ENCODE assay signal across 1 cellular context in the genomic region with DNA sequence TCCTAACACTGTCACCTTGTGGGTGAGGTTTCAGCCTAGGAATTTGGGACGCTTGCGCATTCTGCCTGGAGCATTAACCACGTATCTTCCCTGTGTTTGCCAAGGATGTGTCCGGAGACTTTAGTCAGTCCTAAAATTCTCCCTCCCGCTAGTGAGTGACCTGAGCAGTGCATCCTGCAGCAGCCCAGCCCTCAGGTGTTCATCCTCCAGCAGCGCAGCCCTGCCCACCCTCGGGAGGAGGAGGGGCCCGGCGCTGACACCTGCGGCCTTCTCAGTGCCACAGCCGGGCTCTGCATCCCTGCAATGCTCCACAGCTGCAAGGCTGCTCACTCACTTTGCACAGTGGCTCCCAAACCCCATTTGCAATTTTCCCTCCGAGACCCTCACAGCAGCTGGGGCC.
A peak's percentile ranks its signal among the peaks of the same experiment; 100 is the strongest.
TF ChIP-seq lines count a peak whose summit lies in the region.

No MANE protein-coding gene starts in this region.

TF ChIP-seq in HepG2, 621 proteins besides CTCF, POLR2A, EP300 and RAD21 (continued from another document):
- TF ChIP-seq, protein P1, sequence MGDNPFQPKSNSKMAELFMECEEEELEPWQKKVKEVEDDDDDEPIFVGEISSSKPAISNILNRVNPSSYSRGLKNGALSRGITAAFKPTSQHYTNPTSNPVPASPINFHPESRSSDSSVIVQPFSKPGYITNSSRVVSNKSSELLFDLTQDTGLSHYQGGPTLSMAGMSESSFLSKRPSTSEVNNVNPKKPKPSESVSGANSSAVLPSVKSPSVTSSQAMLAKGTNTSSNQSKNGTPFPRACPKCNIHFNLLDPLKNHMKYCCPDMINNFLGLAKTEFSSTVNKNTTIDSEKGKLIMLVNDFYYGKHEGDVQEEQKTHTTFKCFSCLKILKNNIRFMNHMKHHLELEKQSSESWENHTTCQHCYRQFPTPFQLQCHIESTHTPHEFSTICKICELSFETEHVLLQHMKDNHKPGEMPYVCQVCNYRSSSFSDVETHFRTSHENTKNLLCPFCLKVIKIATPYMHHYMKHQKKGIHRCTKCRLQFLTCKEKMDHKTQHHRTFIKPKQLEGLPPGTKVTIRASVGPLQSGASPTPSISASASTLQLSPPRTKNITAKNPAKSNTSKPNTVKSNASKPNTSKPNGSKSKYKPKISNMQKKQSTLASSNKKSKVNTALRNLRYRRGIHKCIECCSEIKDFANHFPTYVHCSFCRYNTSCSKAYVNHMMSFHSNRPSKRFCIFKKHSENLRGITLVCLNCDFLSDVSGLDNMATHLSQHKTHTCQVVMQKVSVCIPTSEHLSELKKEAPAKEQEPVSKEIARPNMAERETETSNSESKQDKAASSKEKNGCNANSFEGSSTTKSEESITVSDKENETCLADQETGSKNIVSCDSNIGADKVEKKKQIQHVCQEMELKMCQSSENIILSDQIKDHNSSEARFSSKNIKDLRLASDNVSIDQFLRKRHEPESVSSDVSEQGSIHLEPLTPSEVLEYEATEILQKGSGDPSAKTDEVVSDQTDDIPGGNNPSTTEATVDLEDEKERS (CRISPR knock-in tag; IDR thresholded peaks at IDR 0.05): peak; percentile 6; the same call in 1 of the 2 replicates
- no peak for TF ChIP-seq ZNF619 (CRISPR knock-in tag; IDR thresholded peaks at IDR 0.05)
- TF ChIP-seq PITX1 (CRISPR knock-in tag; IDR thresholded peaks at IDR 0.05): 0 out of 2 replicates have a peak, but pooled peaks have one; percentile 10
- no peak for TF ChIP-seq ZNF557 (CRISPR knock-in tag; IDR thresholded peaks at IDR 0.05)
- no peak for TF ChIP-seq KLF15 (CRISPR knock-in tag; IDR thresholded peaks at IDR 0.05; ENCODE audit: borderline replicate concordance)
- TF ChIP-seq ZNF292 (CRISPR knock-in tag; IDR thresholded peaks at IDR 0.05; ENCODE audit: borderline replicate concordance, low read depth): no peak
- TF ChIP-seq REL (CRISPR knock-in tag; conservative IDR thresholded peaks at IDR 0.05): no peak
- TF ChIP-seq ELF4 (CRISPR knock-in tag; IDR thresholded peaks at IDR 0.05; ENCODE audit: borderline replicate concordance): no peak
- TF ChIP-seq, protein P2, sequence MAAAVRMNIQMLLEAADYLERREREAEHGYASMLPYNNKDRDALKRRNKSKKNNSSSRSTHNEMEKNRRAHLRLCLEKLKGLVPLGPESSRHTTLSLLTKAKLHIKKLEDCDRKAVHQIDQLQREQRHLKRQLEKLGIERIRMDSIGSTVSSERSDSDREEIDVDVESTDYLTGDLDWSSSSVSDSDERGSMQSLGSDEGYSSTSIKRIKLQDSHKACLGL (CRISPR knock-in tag; IDR thresholded peaks at IDR 0.05): 0 out of 2 replicates have a peak, but pooled peaks have one; percentile 8
- TF ChIP-seq ZNF772 (CRISPR knock-in tag; IDR thresholded peaks at IDR 0.05): no peak
- no peak for TF ChIP-seq CAMTA2 (CRISPR knock-in tag; IDR thresholded peaks at IDR 0.05; ENCODE audit: borderline replicate concordance)
